11 cellular contexts compared by ENCODE assay signal in genomic region chr10:78551184-78552005, GRCh38.
DNase-seq lines count a peak whose midpoint lies in the region; TF ChIP-seq lines count a peak whose summit lies in the region.
"Had no signal": no experiment of that assay in that cellular context is flagged by ENCODE, and none has a peak within 500 bp of the region (broad histone marks: within the 10 kb centered on the region; RNA-seq: fewer than 3 reads in every experiment).

No MANE protein-coding gene starts in this region.

- H3K9me3 ChIP-seq in thyroid gland, result no peaks in the 10 kb centered on the region

- peak overlapping the region; percentile 8 to 70 (median 52) for H3K27ac ChIP-seq in thyroid gland

- DNase-seq in NCI-H82 (lab: John Stamatoyannopoulos, UW) (peak; percentile 22), NCI-H82 treated with DMSO at 0.1 percent for 48 hours (lab: John Stamatoyannopoulos, UW; ENCODE audit: unreplicated experiment) (no peak), RPMI7951 (ENCODE audit: low read depth) (peak; percentile 66), iPS-NIHi11 (ENCODE audit: low spot score) (peak; percentile 65), thyroid gland (peak; percentile 58 to 69), AG08396 (ENCODE audit: low spot score) (no peak), cortex of kidney (lab: John Stamatoyannopoulos, UW) (no peak)
- no peak for DNase-seq in activated T-cell treated with anti-CD3 and anti-CD28 coated beads, Interleukin-2, amount 50 U/mL, for 1 hour
- DNase-seq: cerebellar nuclear complex, DMS53, Karpas-422 had no signal

- H3K4me3 ChIP-seq in thyroid gland (replicated peaks in 1 of 3), result no peak overlapping the region

- no peaks in the 10 kb centered on the region for H3K27me3 ChIP-seq in thyroid gland

- H3K36me3 ChIP-seq in thyroid gland, result no peaks in the 10 kb centered on the region

- no peak for TF ChIP-seq POLR2A in thyroid gland (IDR thresholded peaks at IDR 0.05)

- intact Hi-C loops in thyroid gland (cut with DNase I), result no loop called here

- TF ChIP-seq CTCF in thyroid gland (IDR thresholded peaks at IDR 0.05), result no peak

- WGBS in thyroid gland, 2 donors, result 63 to 65% methylated on average over 10 of the region's 10 CpGs

- peaks cover 37 to 49% of the 10 kb centered on the region in 2 donors for H3K4me1 ChIP-seq in thyroid gland

Comparison
In these comparisons a context has a peak if more than half of its experiments do, and no peak if none do; other contexts are left out.
1. DNase-seq: peak in NCI-H82 (single experiment), RPMI7951 (single experiment), iPS-NIHi11 (single experiment) and thyroid gland (2 of 2); none in NCI-H82 treated with DMSO at 0.1 percent for 48 hours (single experiment), AG08396 (single experiment), cortex of kidney (single experiment) and activated T-cell treated with anti-CD3 and anti-CD28 coated beads, Interleukin-2, amount 50 U/mL, for 1 hour (single experiment).